ENCODE assay signal across 23 cellular contexts in genomic region chr2:21037671-21038108, GRCh38. TPM values are rescaled to one million over a fixed set of nuclear protein-coding genes. Genes with fewer than 3 reads are reported as not detected.
DNase-seq lines count a peak whose midpoint lies in the region; ATAC-seq and TF ChIP-seq lines count a peak whose summit lies in the region.
"Had no signal": no experiment of that assay in that cellular context is flagged by ENCODE, and none has a peak within 500 bp of the region (broad histone marks: within the 10 kb centered on the region; RNA-seq: fewer than 3 reads in every experiment).

No MANE protein-coding gene starts in this region.

- H3K4me3 ChIP-seq in ascending aorta = no peak overlapping the region
- H3K4me3 ChIP-seq in sigmoid colon = no peak overlapping the region
- H3K4me3 ChIP-seq: BLaER1 treated with 17β-estradiol and CSF1 and Interleukin-3, amounts not matched to agents 10 nM and 100 nM; GM12878; GM23338 had no signal

- H3K36me3 ChIP-seq in ascending aorta = peaks cover 0 to 4% of the 10 kb centered on the region in 2 donors
- H3K36me3 ChIP-seq in sigmoid colon = no peaks in the 10 kb centered on the region
- H3K36me3 ChIP-seq: BLaER1 treated with 17β-estradiol and CSF1 and Interleukin-3, amounts not matched to agents 10 nM and 100 nM had no signal

- TF ChIP-seq POLR2A in sigmoid colon (IDR thresholded peaks at IDR 0.05) = no peak

- ATAC-seq in foreskin keratinocyte (peak; percentile 73), HG03175 (IDR thresholded peaks at IDR 0.05; ENCODE audit: unreplicated experiment) (no peak), HG03469 (IDR thresholded peaks at IDR 0.05; ENCODE audit: unreplicated experiment) (no peak)
- ATAC-seq: CD8-positive, alpha-beta T cell; GM12878; GM23338; HCT116 had no signal

- TF ChIP-seq CTCF in ascending aorta (IDR thresholded peaks at IDR 0.05) = no peak
- TF ChIP-seq CTCF in foreskin keratinocyte (conservative IDR thresholded peaks at IDR 0.05) = no peak
- TF ChIP-seq CTCF in sigmoid colon (IDR thresholded peaks at IDR 0.05) = no peak

- H3K4me1 ChIP-seq in ascending aorta (peaks cover 3 to 17% of the 10 kb centered on the region in 2 donors), foreskin keratinocyte (no peaks in the 10 kb centered on the region), sigmoid colon (peaks cover 0 to 27% (median 22%) of the 10 kb centered on the region in 4 donors)
- H3K4me1 ChIP-seq: BLaER1 treated with 17β-estradiol and CSF1 and Interleukin-3, amounts not matched to agents 10 nM and 100 nM had no signal

- peak overlapping the region; percentile 69 to 72 for H3K27ac ChIP-seq in ascending aorta
- H3K27ac ChIP-seq in foreskin keratinocyte = no peak overlapping the region
- H3K27ac ChIP-seq in sigmoid colon = peak overlapping the region; percentile 63 to 86 (median 77)
- H3K27ac ChIP-seq: BLaER1 treated with 17β-estradiol and CSF1 and Interleukin-3, amounts not matched to agents 10 nM and 100 nM had no signal

- 82 to 89% methylated on average over 3 of the region's 3 CpGs for WGBS in sigmoid colon, 2 donors

- intact Hi-C loops in ascending aorta (cut with DNase I) (loop anchor here (2.0 kb wide), 1 partner anchor 75 kb away; no protein-coding TSS in a partner anchor), sigmoid colon (cut with DNase I) (loop anchor here (5.0 kb wide), 1 partner anchor 375 kb away; no protein-coding TSS in a partner anchor)

- DNase-seq in HCEC 1CT = peak; percentile 31
- no peak for DNase-seq in ascending aorta (ENCODE audit: low spot score in 2 of 2)
- DNase-seq in foreskin keratinocyte = peak; percentile 3 to 66
- DNase-seq in sigmoid colon = no peak
- no peak for DNase-seq in NCI-H748 treated with DMSO at 0.1 percent for 48 hours (lab: John Stamatoyannopoulos, UW)
- DNase-seq: Calu3; CD8-positive, alpha-beta T cell; EL; KBM-7; NCI-H1105 treated with DMSO at 0.1 percent for 48 hours; NCI-H187; NCI-H2107; NCI-H510A; NCI-H774; OCI-M1; SHP77 treated with DMSO at 0.1 percent for 48 hours had no signal

- TF ChIP-seq EP300 in sigmoid colon (IDR thresholded peaks at IDR 0.05) = no peak

- H3K27me3 ChIP-seq in ascending aorta (no peaks in the 10 kb centered on the region), foreskin keratinocyte (peaks cover under 1% of the 10 kb centered on the region), sigmoid colon (no peaks in the 10 kb centered on the region)
- H3K27me3 ChIP-seq: BLaER1 treated with 17β-estradiol and CSF1 and Interleukin-3, amounts not matched to agents 10 nM and 100 nM had no signal

- H3K9me3 ChIP-seq in ascending aorta = no peaks in the 10 kb centered on the region
- H3K9me3 ChIP-seq in sigmoid colon = no peaks in the 10 kb centered on the region
- H3K9me3 ChIP-seq: BLaER1 treated with 17β-estradiol and CSF1 and Interleukin-3, amounts not matched to agents 10 nM and 100 nM had no signal

RNA-seq across cellular contexts. Expression of gene APOB, which starts 6.2 kb away (rescaled TPM):
- total RNA-seq in ascending aorta (8.5 TPM), foreskin keratinocyte (not detected in 2 replicates), sigmoid colon (1 to 10 TPM in 3 of 4 donors, under 1 TPM in 1; 0.16 to 3.6 (median 1.7) TPM)
- polyA plus RNA-seq in foreskin keratinocyte (not detected in 2 replicates), sigmoid colon (under 1 TPM in 2 of 3 donors, not detected in 1; under 0.01 to 0.12 TPM)
- total RNA-seq: A673; CD8-positive, alpha-beta T cell had no signal
- polyA plus RNA-seq: GM12878 had no signal

Comparison
In these comparisons a context has a peak if more than half of its experiments do, and no peak if none do; other contexts are left out.
1. DNase-seq: peak in HCEC 1CT (single experiment) and foreskin keratinocyte (2 of 2); none in ascending aorta (0 of 2), sigmoid colon (single experiment) and NCI-H748 treated with DMSO at 0.1 percent for 48 hours (single experiment).